Comparison of ENCODE assay signal across 11 cellular contexts in genomic region chr2:136136921-136137320, GRCh38. TPM values are rescaled to one million over a fixed set of nuclear protein-coding genes. Genes with fewer than 3 reads are reported as not detected.
DNase-seq lines count a peak whose midpoint lies in the region; ATAC-seq, FAIRE-seq and TF ChIP-seq lines count a peak whose summit lies in the region.
"Had no signal": no experiment of that assay in that cellular context is flagged by ENCODE, and none has a peak within 500 bp of the region (broad histone marks: within the 10 kb centered on the region; RNA-seq: fewer than 3 reads in every experiment).

No MANE protein-coding gene starts in this region.

- peak; percentile 9 for FAIRE-seq in GM12892 (lab: Jason Lieb, UNC)
- FAIRE-seq: bronchial epithelial cell had no signal

- H3K4me1 Mint-ChIP-seq in activated T-helper 1 cell treated with anti-CD3 and anti-CD28 coated beads, Interleukin-12 subunit alpha, Interleukin-12 subunit beta, Interleukin-2, Interleukin-4 antibody, amounts not matched to agents 30 ng/mL and 10 ng/mL and 1 ng/mL, durations not matched to agents 14 hours and 24 hours and 36 hours (ENCODE audit: low read depth), result peaks cover 76% of the 10 kb centered on the region
- H3K4me1 Mint-ChIP-seq in natural killer cell treated with Interleukin-12 subunit alpha and Interleukin-12 subunit beta and Interleukin-15 and Interleukin-18, amount 100 ng/mL, for 72 hours (ENCODE audit: low read depth in 2 of 2), result peaks cover 62 to 74% of the 10 kb centered on the region in 2 donors

- H3K4me3 Mint-ChIP-seq in activated T-helper 1 cell treated with anti-CD3 and anti-CD28 coated beads, Interleukin-12 subunit alpha, Interleukin-12 subunit beta, Interleukin-2, Interleukin-4 antibody, amounts not matched to agents 30 ng/mL and 10 ng/mL and 1 ng/mL, durations not matched to agents 14 hours and 24 hours and 36 hours, result no peak overlapping the region
- peak overlapping the region; percentile 69 for H3K4me3 Mint-ChIP-seq in natural killer cell treated with Interleukin-12 subunit alpha and Interleukin-12 subunit beta and Interleukin-15 and Interleukin-18, amount 100 ng/mL, for 72 hours
- H3K4me3 Mint-ChIP-seq: nephron progenitor cell had no signal

- peak overlapping the region; percentile 21 for H3K27ac Mint-ChIP-seq in activated T-helper 1 cell treated with anti-CD3 and anti-CD28 coated beads, Interleukin-12 subunit alpha, Interleukin-12 subunit beta, Interleukin-2, Interleukin-4 antibody, amounts not matched to agents 30 ng/mL and 10 ng/mL and 1 ng/mL, durations not matched to agents 14 hours and 24 hours and 36 hours
- peak overlapping the region; percentile 73 to 76 for H3K27ac Mint-ChIP-seq in natural killer cell treated with Interleukin-12 subunit alpha and Interleukin-12 subunit beta and Interleukin-15 and Interleukin-18, amount 100 ng/mL, for 72 hours
- H3K27ac Mint-ChIP-seq: nephron progenitor cell had no signal

- TF ChIP-seq POLR2A in GM12892 (IDR thresholded peaks at IDR 0.05; ENCODE audit: low read depth, low read length), result no peak

- no peak for ATAC-seq in natural killer cell treated with Interleukin-12 subunit alpha and Interleukin-12 subunit beta and Interleukin-15 and Interleukin-18, amount 100 ng/mL, for 72 hours
- no peak for ATAC-seq in HG02610 (IDR thresholded peaks at IDR 0.05; ENCODE audit: unreplicated experiment)

- intact Hi-C loops in activated T-helper 1 cell treated with anti-CD3 and anti-CD28 coated beads, Interleukin-12 subunit alpha, Interleukin-12 subunit beta, Interleukin-2, Interleukin-4 antibody, amounts not matched to agents 30 ng/mL and 10 ng/mL and 1 ng/mL, durations not matched to agents 14 hours and 24 hours and 36 hours (cut with micrococcal nuclease), result loop anchor here (10.0 kb wide), 1 partner anchor 472 kb away; no protein-coding TSS in a partner anchor
- intact Hi-C loops in head of caudate nucleus (cut with DNase I), result no loop called here

- no peaks in the 10 kb centered on the region for H3K9me3 Mint-ChIP-seq in activated T-helper 1 cell treated with anti-CD3 and anti-CD28 coated beads, Interleukin-12 subunit alpha, Interleukin-12 subunit beta, Interleukin-2, Interleukin-4 antibody, amounts not matched to agents 30 ng/mL and 10 ng/mL and 1 ng/mL, durations not matched to agents 14 hours and 24 hours and 36 hours
- H3K9me3 Mint-ChIP-seq in natural killer cell treated with Interleukin-12 subunit alpha and Interleukin-12 subunit beta and Interleukin-15 and Interleukin-18, amount 100 ng/mL, for 72 hours, result no peaks in the 10 kb centered on the region
- H3K9me3 Mint-ChIP-seq: nephron progenitor cell had no signal

- DNase-seq in GM12892 (ENCODE audit: insufficient read length) (no peak), NCI-H146 (lab: John Stamatoyannopoulos, UW) (peak; percentile 92), head of caudate nucleus (no peak), AML-193 (lab: John Stamatoyannopoulos, UW) (no peak), NCI-H226 (no peak)
- no peak for DNase-seq in activated T-helper 1 cell treated with anti-CD3 and anti-CD28 coated beads, Interleukin-12 subunit alpha, Interleukin-12 subunit beta, Interleukin-2, Interleukin-4 antibody, amounts not matched to agents 30 ng/mL and 10 ng/mL and 1 ng/mL, durations not matched to agents 14 hours and 24 hours and 36 hours (ENCODE audit: low spot score)
- DNase-seq in natural killer cell treated with Interleukin-12 subunit alpha and Interleukin-12 subunit beta and Interleukin-15 and Interleukin-18, amount 100 ng/mL, for 72 hours (ENCODE audit: low spot score), result no peak
- DNase-seq: NCI-H1930, nephron progenitor cell had no signal

- H3K36me3 Mint-ChIP-seq in activated T-helper 1 cell treated with anti-CD3 and anti-CD28 coated beads, Interleukin-12 subunit alpha, Interleukin-12 subunit beta, Interleukin-2, Interleukin-4 antibody, amounts not matched to agents 30 ng/mL and 10 ng/mL and 1 ng/mL, durations not matched to agents 14 hours and 24 hours and 36 hours (ENCODE audit: low read depth), result peaks cover 2% of the 10 kb centered on the region
- H3K36me3 Mint-ChIP-seq in natural killer cell treated with Interleukin-12 subunit alpha and Interleukin-12 subunit beta and Interleukin-15 and Interleukin-18, amount 100 ng/mL, for 72 hours, result no peaks in the 10 kb centered on the region

- H3K27me3 Mint-ChIP-seq in activated T-helper 1 cell treated with anti-CD3 and anti-CD28 coated beads, Interleukin-12 subunit alpha, Interleukin-12 subunit beta, Interleukin-2, Interleukin-4 antibody, amounts not matched to agents 30 ng/mL and 10 ng/mL and 1 ng/mL, durations not matched to agents 14 hours and 24 hours and 36 hours (ENCODE audit: insufficient read depth), result peaks cover 36% of the 10 kb centered on the region
- peaks cover 0 to 6% of the 10 kb centered on the region in 2 donors for H3K27me3 Mint-ChIP-seq in natural killer cell treated with Interleukin-12 subunit alpha and Interleukin-12 subunit beta and Interleukin-15 and Interleukin-18, amount 100 ng/mL, for 72 hours

RNA-seq across cellular contexts. Expression of gene CXCR4, which starts 19.0 kb away (rescaled TPM):
- polyA plus RNA-seq in GM12892 (2012; ENCODE audit: missing spikeins), result 45.6 TPM
- 83.3 and 86.3 TPM in 2 replicates for total RNA-seq in activated T-helper 1 cell treated with anti-CD3 and anti-CD28 coated beads, Interleukin-12 subunit alpha, Interleukin-12 subunit beta, Interleukin-2, Interleukin-4 antibody, amounts not matched to agents 30 ng/mL and 10 ng/mL and 1 ng/mL, durations not matched to agents 14 hours and 24 hours and 36 hours
- total RNA-seq in natural killer cell treated with Interleukin-12 subunit alpha and Interleukin-12 subunit beta and Interleukin-15 and Interleukin-18, amount 100 ng/mL, for 72 hours, result 10 to 100 TPM; 72.1 to 74.8 TPM
